Comparison of ENCODE assay signal across 8 cellular contexts in the genomic region with DNA sequence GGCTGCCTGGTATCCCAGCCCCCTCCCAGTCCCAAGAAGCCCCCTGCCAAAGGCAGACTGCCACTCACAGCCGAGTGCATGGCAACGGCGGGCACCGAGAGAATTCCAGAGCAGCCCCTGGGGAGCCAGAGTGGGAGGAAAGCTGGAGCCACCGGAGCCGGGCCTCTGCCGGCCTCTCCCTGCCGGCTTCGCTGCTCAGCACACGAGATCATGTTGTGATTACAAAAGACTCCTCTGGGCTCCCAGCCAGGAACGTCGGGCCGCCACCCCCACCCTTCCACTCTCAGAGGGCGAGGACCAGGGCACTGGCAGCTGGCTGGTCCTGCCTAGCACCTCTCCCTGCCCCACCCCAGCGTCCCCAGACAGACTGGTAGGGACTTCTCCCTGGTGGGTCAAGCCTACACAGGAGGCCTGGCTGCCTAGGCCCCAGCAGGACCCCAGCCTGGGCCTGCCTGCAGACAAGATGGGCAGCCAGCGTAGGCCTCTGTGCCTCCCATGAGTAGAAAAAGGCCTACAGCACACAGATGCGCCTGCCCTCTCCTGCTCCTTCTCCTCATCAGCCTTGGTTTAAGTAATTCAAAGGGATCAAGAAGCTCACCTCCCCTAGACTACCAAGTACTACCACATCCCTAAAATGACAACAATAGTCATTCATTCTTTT. TPM values are rescaled to one million over a fixed set of nuclear protein-coding genes. Genes with fewer than 3 reads are reported as not detected.
DNase-seq lines count a peak whose midpoint lies in the region; ATAC-seq and TF ChIP-seq lines count a peak whose summit lies in the region.

A gene (minus strand): TSS at position 200 of the 661 bp plus-strand sequence. CDS start 120 bp downstream, at position 80.

- intact Hi-C loops in sigmoid colon (cut with DNase I), result no loop called here

- peak in 2 of 4 donors; percentile 42 to 43 for TF ChIP-seq EP300 in sigmoid colon (IDR thresholded peaks at IDR 0.05)

- 11 to 36% methylated on average over 17 of the region's 17 CpGs for WGBS in sigmoid colon, 2 donors

- DNase-seq in EH (ENCODE audit: low read depth) (peak; percentile 93), NCI-H2227 treated with DMSO at 0.1 percent for 48 hours (lab: John Stamatoyannopoulos, UW) (peak; percentile 26), astrocyte of the hippocampus (ENCODE audit: low read depth, low spot score) (peak; percentile 95), hepatic stellate cell (ENCODE audit: low spot score) (peak; percentile 92), sigmoid colon (peak; percentile 98), GM20000 (ENCODE audit: low spot score) (no peak)
- no peak for DNase-seq in activated naive CD4-positive, alpha-beta T cell treated with anti-CD3 and anti-CD28 coated beads, Interleukin-2, amount 50 U/mL, for 72 hours (ENCODE audit: low spot score in 2 of 2)

- peaks cover 0 to 92% (median 90%) of the 10 kb centered on the region in 4 donors for H3K4me1 ChIP-seq in sigmoid colon

- H3K36me3 Mint-ChIP-seq in activated naive CD4-positive, alpha-beta T cell treated with anti-CD3 and anti-CD28 coated beads, Interleukin-2, amount 50 U/mL, for 72 hours, result no peaks in the 10 kb centered on the region

- TF ChIP-seq POLR2A in sigmoid colon (IDR thresholded peaks at IDR 0.05), result peak; percentile 96

- TF ChIP-seq CTCF in sigmoid colon (IDR thresholded peaks at IDR 0.05) (no peak), GM20000 (IDR thresholded peaks at IDR 0.05; ENCODE audit: extremely low read depth, missing control alignments) (no peak)

- no peaks in the 10 kb centered on the region for H3K9me3 ChIP-seq in sigmoid colon

- no peak for ATAC-seq in activated naive CD4-positive, alpha-beta T cell treated with anti-CD3 and anti-CD28 coated beads, Interleukin-2, amount 50 U/mL, for 72 hours
- ATAC-seq in HG02798 (IDR thresholded peaks at IDR 0.05; ENCODE audit: poor library complexity, unreplicated experiment), result no peak

- H3K4me3 ChIP-seq in sigmoid colon, result peak within 1 kb of the TSS; percentile 59 to 68 (median 65)

- no peaks in the 10 kb centered on the region for H3K27me3 ChIP-seq in sigmoid colon

- H3K27ac Mint-ChIP-seq in activated naive CD4-positive, alpha-beta T cell treated with anti-CD3 and anti-CD28 coated beads, Interleukin-2, amount 50 U/mL, for 72 hours, result no peak within 1 kb of the TSS

- H3K9me3 Mint-ChIP-seq in activated naive CD4-positive, alpha-beta T cell treated with anti-CD3 and anti-CD28 coated beads, Interleukin-2, amount 50 U/mL, for 72 hours, result no peaks in the 10 kb centered on the region

- H3K36me3 ChIP-seq in sigmoid colon, result peaks cover 7 to 15% (median 12%) of the 10 kb centered on the region in 4 donors

- H3K27ac ChIP-seq in sigmoid colon, result peak within 1 kb of the TSS; percentile 97 to 99 (median 99)

RNA-seq across cellular contexts. Expression of the gene that starts here (rescaled TPM):
- total RNA-seq in sigmoid colon, result 10 to 100 TPM; 43.9 to 97.2 (median 65.3) TPM
- polyA plus RNA-seq in sigmoid colon, result 10 to 100 TPM in 1 of 3 donors, 1 to 10 TPM in 2; 5.1 to 33.4 (median 7.8) TPM
- 1 to 10 TPM; 1.6 to 2.8 TPM for total RNA-seq in activated naive CD4-positive, alpha-beta T cell treated with anti-CD3 and anti-CD28 coated beads, Interleukin-2, amount 50 U/mL, for 72 hours

Comparison
In these comparisons a context has a peak if more than half of its experiments do, and no peak if none do; other contexts are left out.
1. RNA of the gene that starts here (total RNA-seq): 43.9 to 97.2 TPM in sigmoid colon; 1.6 to 2.8 TPM in activated naive CD4-positive, alpha-beta T cell treated with anti-CD3 and anti-CD28 coated beads, Interleukin-2, amount 50 U/mL, for 72 hours; every median in the first group is over 10 times any median in the second.
2. DNase-seq: peak in EH (single experiment), NCI-H2227 treated with DMSO at 0.1 percent for 48 hours (single experiment), astrocyte of the hippocampus (single experiment), hepatic stellate cell (single experiment) and sigmoid colon (single experiment); none in GM20000 (single experiment) and activated naive CD4-positive, alpha-beta T cell treated with anti-CD3 and anti-CD28 coated beads, Interleukin-2, amount 50 U/mL, for 72 hours (0 of 2).